Comparison of ENCODE assay signal across 1 cellular context in genomic region chr16:31142109-31143035, GRCh38.
TF ChIP-seq lines count a peak whose summit lies in the region.

No MANE protein-coding gene starts in this region.

TF ChIP-seq in HepG2, 621 proteins besides CTCF, POLR2A, EP300 and RAD21 (continued from another document and continues in another):
- TF ChIP-seq HMGXB4 (CRISPR knock-in tag; IDR thresholded peaks at IDR 0.05; ENCODE audit: borderline replicate concordance in 1 of 2, low read depth in 1 of 2), result peak; percentile 92 to 95
- peak; percentile 65; the same call in 1 of the 2 replicates for TF ChIP-seq ZNF770 (CRISPR knock-in tag; IDR thresholded peaks at IDR 0.05)
- TF ChIP-seq HMG20B (CRISPR knock-in tag; conservative IDR thresholded peaks at IDR 0.05), result no peak
- no peak for TF ChIP-seq ETS1 (CRISPR knock-in tag; IDR thresholded peaks at IDR 0.05)
- TF ChIP-seq DBP (CRISPR knock-in tag; IDR thresholded peaks at IDR 0.05; ENCODE audit: not compliant biosample characterization), result no peak
- no peak for TF ChIP-seq TCF12 (IDR thresholded peaks at IDR 0.05)
- TF ChIP-seq TCF12 (CRISPR knock-in tag; IDR thresholded peaks at IDR 0.05), result no peak
- TF ChIP-seq KDM3A (CRISPR knock-in tag; IDR thresholded peaks at IDR 0.05; ENCODE audit: low read depth), result 0 out of 2 replicates have a peak, but pooled peaks have one; percentile 52
- no peak for TF ChIP-seq ZNF660 (CRISPR knock-in tag; IDR thresholded peaks at IDR 0.05; ENCODE audit: borderline replicate concordance, low read depth)
- peak; percentile 77 for TF ChIP-seq YEATS2 (CRISPR knock-in tag; IDR thresholded peaks at IDR 0.05; ENCODE audit: borderline replicate concordance)
- TF ChIP-seq GLI4 (CRISPR knock-in tag; IDR thresholded peaks at IDR 0.05; ENCODE audit: borderline replicate concordance), result peak; percentile 71; the same call in 1 of the 2 replicates
- no peak for TF ChIP-seq KMT2B (CRISPR knock-in tag; IDR thresholded peaks at IDR 0.05)
- TF ChIP-seq SRF (IDR thresholded peaks at IDR 0.05; ENCODE audit: low read depth, low read length), result no peak
- TF ChIP-seq ZSCAN5A (CRISPR knock-in tag; IDR thresholded peaks at IDR 0.05; ENCODE audit: borderline replicate concordance), result no peak; the same call in 1 of the 2 replicates
- no peak for TF ChIP-seq ZNF276 (CRISPR knock-in tag; IDR thresholded peaks at IDR 0.05; ENCODE audit: low read depth)
- no peak for TF ChIP-seq SNRNP70 (IDR thresholded peaks at IDR 0.05; ENCODE audit: low read depth, low read length)
- TF ChIP-seq ZNF788 (CRISPR knock-in tag; IDR thresholded peaks at IDR 0.05; ENCODE audit: borderline replicate concordance), result peak; percentile 97
- peak; percentile 71 for TF ChIP-seq RXRA (CRISPR knock-in tag; IDR thresholded peaks at IDR 0.05)
- peak; percentile 97 for TF ChIP-seq MYC (CRISPR knock-in tag; IDR thresholded peaks at IDR 0.05; ENCODE audit: borderline replicate concordance)
- TF ChIP-seq MLXIP (CRISPR knock-in tag; IDR thresholded peaks at IDR 0.05; ENCODE audit: borderline replicate concordance), result no peak
- no peak for TF ChIP-seq ATF7 (IDR thresholded peaks at IDR 0.05)
- no peak; the same call in 1 of the 2 replicates for TF ChIP-seq ATF7 (CRISPR knock-in tag; IDR thresholded peaks at IDR 0.05)
- TF ChIP-seq TEF (CRISPR knock-in tag; IDR thresholded peaks at IDR 0.05), result no peak
- TF ChIP-seq PITX1 (CRISPR knock-in tag; IDR thresholded peaks at IDR 0.05), result peak; percentile 82
- TF ChIP-seq KDM5A (IDR thresholded peaks at IDR 0.05; ENCODE audit: borderline replicate concordance, low read length), result peak; percentile 50; the same call in 1 of the 2 replicates
- no peak for TF ChIP-seq CCAR2 (optimal IDR thresholded peaks at IDR 0.05; ENCODE audit: low read depth, low read length)
- no peak for TF ChIP-seq ZNF503 (CRISPR knock-in tag; IDR thresholded peaks at IDR 0.05)
- peak; percentile 89 for TF ChIP-seq PHF5A (CRISPR knock-in tag; IDR thresholded peaks at IDR 0.05; ENCODE audit: low read depth, unreplicated experiment)
- no peak for TF ChIP-seq NR2F6 (IDR thresholded peaks at IDR 0.05)
- TF ChIP-seq NR2F6 (CRISPR knock-in tag; IDR thresholded peaks at IDR 0.05), result peak; percentile 56
- TF ChIP-seq CCDC6 (CRISPR knock-in tag; IDR thresholded peaks at IDR 0.05), result 0 out of 2 replicates have a peak, but pooled peaks have one; percentile 52
- peak; percentile 72 for TF ChIP-seq TEAD3 (CRISPR knock-in tag; optimal IDR thresholded peaks at IDR 0.05; ENCODE audit: borderline replicate concordance)
- TF ChIP-seq ZNF329 (CRISPR knock-in tag; IDR thresholded peaks at IDR 0.05; ENCODE audit: low read depth), result peak; percentile 47; the same call in 1 of the 2 replicates
- TF ChIP-seq ZNF33B (CRISPR knock-in tag; IDR thresholded peaks at IDR 0.05), result 0 out of 2 replicates have a peak, but pooled peaks have one; percentile 80
- no peak for TF ChIP-seq ZNF891 (CRISPR knock-in tag; IDR thresholded peaks at IDR 0.05)
- no peak for TF ChIP-seq POLR2AphosphoS2 (IDR thresholded peaks at IDR 0.05; ENCODE audit: low read depth, low read length)
- peak; percentile 32; the same call in 1 of the 2 replicates for TF ChIP-seq RBAK (CRISPR knock-in tag; IDR thresholded peaks at IDR 0.05)
- peak; percentile 88; the same call in 1 of the 2 replicates for TF ChIP-seq ZNF784 (CRISPR knock-in tag; IDR thresholded peaks at IDR 0.05; ENCODE audit: borderline replicate concordance)
- TF ChIP-seq NR3C1 (CRISPR knock-in tag; IDR thresholded peaks at IDR 0.05), result no peak
- TF ChIP-seq ZNF790 (CRISPR knock-in tag; IDR thresholded peaks at IDR 0.05; ENCODE audit: borderline replicate concordance), result peak; percentile 45; the same call in 1 of the 2 replicates
- TF ChIP-seq NFIB (CRISPR knock-in tag; IDR thresholded peaks at IDR 0.05; ENCODE audit: borderline replicate concordance), result no peak
- peak; percentile 84 for TF ChIP-seq SP5 (CRISPR knock-in tag; IDR thresholded peaks at IDR 0.05; ENCODE audit: borderline replicate concordance, low read depth)
- no peak for TF ChIP-seq ZNF496 (CRISPR knock-in tag; IDR thresholded peaks at IDR 0.05; ENCODE audit: insufficient replicate concordance)
- no peak for TF ChIP-seq WIZ (CRISPR knock-in tag; IDR thresholded peaks at IDR 0.05)
- peak; percentile 63; the same call in 1 of the 2 replicates for TF ChIP-seq UBTF (CRISPR knock-in tag; IDR thresholded peaks at IDR 0.05)
- no peak for TF ChIP-seq ZSCAN20 (CRISPR knock-in tag; IDR thresholded peaks at IDR 0.05; ENCODE audit: borderline replicate concordance)
